17 cellular contexts compared by ENCODE assay signal in genomic region chr3:98735296-98735695, GRCh38. TPM values are rescaled to one million over a fixed set of nuclear protein-coding genes. Genes with fewer than 3 reads are reported as not detected.
"Had no signal": no experiment of that assay in that cellular context is flagged by ENCODE, and none has a peak within 500 bp of the region (broad histone marks: within the 10 kb centered on the region; RNA-seq: fewer than 3 reads in every experiment).

No MANE protein-coding gene starts in this region.

- H3K4me3 Mint-ChIP-seq: activated CD4-positive, alpha-beta T cell treated with anti-CD3 and anti-CD28 coated beads, Interleukin-2, amount 10 ng/mL, durations not matched to agents 24 days and 14 days; activated CD8-positive, alpha-beta T cell treated with anti-CD3 and anti-CD28 coated beads, Interleukin-2, amount 10 ng/mL, durations not matched to agents 7 days and 5 days; activated naive CD8-positive, alpha-beta T cell; stimulated activated effector memory CD8-positive, alpha-beta T cell treated with anti-CD3 and anti-CD28 coated beads, Interleukin-12 subunit alpha, Interleukin-12 subunit beta, amount 100 ng/mL, for 72 hours; T-helper 2 cell treated with Interferon-gamma antibody and Interleukin-4, amounts not matched to agents 5 μg/mL and 100 μg/mL, for 36 hours had no signal

- H3K27ac Mint-ChIP-seq: activated CD4-positive, alpha-beta T cell treated with anti-CD3 and anti-CD28 coated beads, Interleukin-2, amount 10 ng/mL, durations not matched to agents 24 days and 14 days; activated CD8-positive, alpha-beta T cell treated with anti-CD3 and anti-CD28 coated beads, Interleukin-2, amount 10 ng/mL, durations not matched to agents 7 days and 5 days; activated naive CD8-positive, alpha-beta T cell; naive B cell; stimulated activated effector memory CD8-positive, alpha-beta T cell treated with anti-CD3 and anti-CD28 coated beads, Interleukin-12 subunit alpha, Interleukin-12 subunit beta, amount 100 ng/mL, for 72 hours; T-helper 2 cell treated with Interferon-gamma antibody and Interleukin-4, amounts not matched to agents 5 μg/mL and 100 μg/mL, for 36 hours had no signal

- DNase-seq: activated CD4-positive, alpha-beta T cell treated with anti-CD3 and anti-CD28 coated beads, Interleukin-2, amount 10 ng/mL, durations not matched to agents 24 days and 14 days; activated CD4-positive, CD25-positive, alpha-beta regulatory T cell; activated CD8-positive, alpha-beta memory T cell treated with anti-CD3 and anti-CD28 coated beads, Interleukin-2, amount 50 U/mL, for 4 hours; activated CD8-positive, alpha-beta T cell treated with anti-CD3 and anti-CD28 coated beads, Interleukin-2, amount 10 ng/mL, durations not matched to agents 7 days and 5 days; activated gamma-delta T cell treated with Interleukin-2 at 50 U/mL for 16 hours; activated T-cell treated with anti-CD3 and anti-CD28 coated beads, Interleukin-2, amount 50 U/mL, for 48 hours; body of pancreas; cortex of kidney; effector memory CD4-positive, alpha-beta T cell; foreskin melanocyte; head of caudate nucleus; naive B cell; thyroid gland had no signal

- H3K9me3 Mint-ChIP-seq: activated CD4-positive, alpha-beta T cell treated with anti-CD3 and anti-CD28 coated beads, Interleukin-2, amount 10 ng/mL, durations not matched to agents 24 days and 14 days; stimulated activated effector memory CD8-positive, alpha-beta T cell treated with anti-CD3 and anti-CD28 coated beads, Interleukin-12 subunit alpha, Interleukin-12 subunit beta, amount 100 ng/mL, for 72 hours; T-helper 2 cell treated with Interferon-gamma antibody and Interleukin-4, amounts not matched to agents 5 μg/mL and 100 μg/mL, for 36 hours had no signal

- H3K9me3 ChIP-seq: body of pancreas, neutrophil, thyroid gland had no signal

- H3K27me3 ChIP-seq: body of pancreas, thyroid gland had no signal

- ATAC-seq: activated CD8-positive, alpha-beta T cell treated with anti-CD3 and anti-CD28 coated beads, Interleukin-2, amount 10 ng/mL, durations not matched to agents 7 days and 5 days; body of pancreas; stimulated activated effector memory CD8-positive, alpha-beta T cell treated with anti-CD3 and anti-CD28 coated beads, Interleukin-12 subunit alpha, Interleukin-12 subunit beta, amount 100 ng/mL, for 72 hours had no signal

- H3K4me3 ChIP-seq: body of pancreas, thyroid gland had no signal

- H3K36me3 Mint-ChIP-seq: activated naive CD8-positive, alpha-beta T cell; naive B cell; stimulated activated effector memory CD8-positive, alpha-beta T cell treated with anti-CD3 and anti-CD28 coated beads, Interleukin-12 subunit alpha, Interleukin-12 subunit beta, amount 100 ng/mL, for 72 hours had no signal

- H3K36me3 ChIP-seq: neutrophil, thyroid gland had no signal

RNA-seq across cellular contexts. Expression of gene ST3GAL6, which starts 27.8 kb away (rescaled TPM):
- total RNA-seq: activated CD4-positive, alpha-beta T cell treated with anti-CD3 and anti-CD28 coated beads, Interleukin-2, amount 10 ng/mL, durations not matched to agents 24 days and 14 days; activated CD8-positive, alpha-beta T cell treated with anti-CD3 and anti-CD28 coated beads, Interleukin-2, amount 10 ng/mL, durations not matched to agents 7 days and 5 days had no signal
